8 cellular contexts compared by ENCODE assay signal in genomic region chr1:234398849-234399381, GRCh38. TPM values are rescaled to one million over a fixed set of nuclear protein-coding genes. Genes with fewer than 3 reads are reported as not detected.
DNase-seq lines count a peak whose midpoint lies in the region; ATAC-seq and TF ChIP-seq lines count a peak whose summit lies in the region.

No MANE protein-coding gene starts in this region.

- H3K36me3 ChIP-seq in adipocyte (ENCODE audit: control insufficient read depth, insufficient read depth, low read length, severe bottlenecking) = no peaks in the 10 kb centered on the region
- H3K36me3 ChIP-seq in suprapubic skin = peaks cover 13% of the 10 kb centered on the region
- no peaks in the 10 kb centered on the region for H3K36me3 ChIP-seq in tibial artery
- H3K36me3 ChIP-seq in GM23338 (ENCODE audit: insufficient read depth) = no peaks in the 10 kb centered on the region

- peak; percentile 86 to 89 for ATAC-seq in activated T-cell treated with anti-CD3 and anti-CD28 coated beads, Interleukin-2, amount 50 U/mL, for 72 hours (replicated peaks in 1 of 2)
- ATAC-seq in HG03378 (IDR thresholded peaks at IDR 0.05; ENCODE audit: unreplicated experiment) = peak; percentile 69
- no peak for ATAC-seq in GM23338

- peak overlapping the region; percentile 49 for H3K4me3 ChIP-seq in adipocyte (ENCODE audit: low read length)
- peak overlapping the region; percentile 7 for H3K4me3 ChIP-seq in suprapubic skin
- no peak overlapping the region for H3K4me3 ChIP-seq in tibial artery
- no peak overlapping the region for H3K4me3 ChIP-seq in GM23338

- peak in 1 of 2 donors; percentile 6 for DNase-seq in activated T-cell treated with anti-CD3 and anti-CD28 coated beads, Interleukin-2, amount 50 U/mL, for 72 hours
- DNase-seq in activated T-cell treated with anti-CD3 and anti-CD28 coated beads for 4 hours (no peak), adipocyte (ENCODE audit: low read depth) (no peak), suprapubic skin (ENCODE audit: low spot score in 2 of 2) (no peak), tibial artery (no peak), GM23338 (ENCODE audit: low spot score) (no peak), inferior parietal cortex (ENCODE audit: extremely low spot score) (no peak)

- H3K4me2 ChIP-seq in GM23338 = no peak overlapping the region

- no peak for TF ChIP-seq EP300 in suprapubic skin (IDR thresholded peaks at IDR 0.05)

- H3K4me3 Mint-ChIP-seq in activated T-cell treated with anti-CD3 and anti-CD28 coated beads, Interleukin-2, amount 50 U/mL, for 72 hours = peak overlapping the region; percentile 52 to 83
- no peak overlapping the region for H3K4me3 Mint-ChIP-seq in GM23338

- H3K4me1 Mint-ChIP-seq in activated T-cell treated with anti-CD3 and anti-CD28 coated beads, Interleukin-2, amount 50 U/mL, for 72 hours (ENCODE audit: low read depth) = peaks cover 59% of the 10 kb centered on the region
- H3K4me1 Mint-ChIP-seq in GM23338 = no peaks in the 10 kb centered on the region; the same call in 2 of the 3 replicates

- WGBS in suprapubic skin = 58% methylated on average over 8 of the region's 8 CpGs

- H4K20me1 ChIP-seq in GM23338 (replicated peaks; ENCODE audit: insufficient read depth) = no peaks in the 10 kb centered on the region

- no peak for TF ChIP-seq CTCF in suprapubic skin (IDR thresholded peaks at IDR 0.05)
- no peak for TF ChIP-seq CTCF in tibial artery (IDR thresholded peaks at IDR 0.05)
- no peak for TF ChIP-seq CTCF in GM23338 (conservative IDR thresholded peaks at IDR 0.05; ENCODE audit: low read depth in 2 of 2)

- H3K27ac ChIP-seq in suprapubic skin = no peak overlapping the region
- no peak overlapping the region for H3K27ac ChIP-seq in tibial artery
- H3K27ac ChIP-seq in GM23338 (ENCODE audit: low read depth) = no peak overlapping the region

- no peaks in the 10 kb centered on the region for H3K9me3 Mint-ChIP-seq in activated T-cell treated with anti-CD3 and anti-CD28 coated beads, Interleukin-2, amount 50 U/mL, for 72 hours
- H3K9me3 Mint-ChIP-seq in GM23338 = peaks cover 6% of the 10 kb centered on the region

- intact Hi-C loops in tibial artery (cut with DNase I; ENCODE audit: low total_unique reads) = no loop called here

- H3K27me3 ChIP-seq in adipocyte (replicated peaks; ENCODE audit: control insufficient read depth, insufficient read depth, low read length) (no peaks in the 10 kb centered on the region), suprapubic skin (no peaks in the 10 kb centered on the region), tibial artery (no peaks in the 10 kb centered on the region), GM23338 (ENCODE audit: insufficient read depth) (no peaks in the 10 kb centered on the region)

- H3K9me2 ChIP-seq in GM23338 (ENCODE audit: insufficient read depth) = no peaks in the 10 kb centered on the region

- H3K4me1 ChIP-seq in adipocyte (ENCODE audit: control insufficient read depth, insufficient read depth, low read length) = peaks cover 20% of the 10 kb centered on the region
- peaks cover 12% of the 10 kb centered on the region for H3K4me1 ChIP-seq in suprapubic skin
- H3K4me1 ChIP-seq in tibial artery = no peaks in the 10 kb centered on the region
- H3K4me1 ChIP-seq in GM23338 (ENCODE audit: insufficient read depth) = no peaks in the 10 kb centered on the region

- H3F3A ChIP-seq in GM23338 (replicated peaks; ENCODE audit: low read depth) = no peaks in the 10 kb centered on the region

- no peaks in the 10 kb centered on the region for H3K79me2 ChIP-seq in GM23338 (replicated peaks; ENCODE audit: insufficient read depth)

- H3K9ac ChIP-seq in adipocyte (ENCODE audit: low read length) = no peak overlapping the region

- no peaks in the 10 kb centered on the region for H3K9me3 ChIP-seq in adipocyte (ENCODE audit: control insufficient read depth, low read length)
- H3K9me3 ChIP-seq in suprapubic skin = no peaks in the 10 kb centered on the region
- no peaks in the 10 kb centered on the region for H3K9me3 ChIP-seq in tibial artery

- peak overlapping the region; percentile 89 for H3K27ac Mint-ChIP-seq in activated T-cell treated with anti-CD3 and anti-CD28 coated beads, Interleukin-2, amount 50 U/mL, for 72 hours
- H3K27ac Mint-ChIP-seq in GM23338 = no peak overlapping the region

- no peaks in the 10 kb centered on the region for H3K27me3 Mint-ChIP-seq in activated T-cell treated with anti-CD3 and anti-CD28 coated beads, Interleukin-2, amount 50 U/mL, for 72 hours (ENCODE audit: low read depth)
- peaks cover 2% of the 10 kb centered on the region for H3K27me3 Mint-ChIP-seq in GM23338 (ENCODE audit: insufficient read depth, low read depth, poor library complexity)

- H2AFZ ChIP-seq in GM23338 = no peak overlapping the region

- H3K36me3 Mint-ChIP-seq in activated T-cell treated with anti-CD3 and anti-CD28 coated beads, Interleukin-2, amount 50 U/mL, for 72 hours (ENCODE audit: insufficient read depth in 2 of 2) = peaks cover 3 to 5% of the 10 kb centered on the region in 2 donors
- H3K36me3 Mint-ChIP-seq in GM23338 (ENCODE audit: low read depth) = peaks cover 16% of the 10 kb centered on the region

- TF ChIP-seq POLR2A in suprapubic skin (IDR thresholded peaks at IDR 0.05) = no peak

TF ChIP-seq in GM23338, 12 proteins besides CTCF, POLR2A, EP300 and RAD21 (continues in another document):
- TF ChIP-seq, protein P1, sequence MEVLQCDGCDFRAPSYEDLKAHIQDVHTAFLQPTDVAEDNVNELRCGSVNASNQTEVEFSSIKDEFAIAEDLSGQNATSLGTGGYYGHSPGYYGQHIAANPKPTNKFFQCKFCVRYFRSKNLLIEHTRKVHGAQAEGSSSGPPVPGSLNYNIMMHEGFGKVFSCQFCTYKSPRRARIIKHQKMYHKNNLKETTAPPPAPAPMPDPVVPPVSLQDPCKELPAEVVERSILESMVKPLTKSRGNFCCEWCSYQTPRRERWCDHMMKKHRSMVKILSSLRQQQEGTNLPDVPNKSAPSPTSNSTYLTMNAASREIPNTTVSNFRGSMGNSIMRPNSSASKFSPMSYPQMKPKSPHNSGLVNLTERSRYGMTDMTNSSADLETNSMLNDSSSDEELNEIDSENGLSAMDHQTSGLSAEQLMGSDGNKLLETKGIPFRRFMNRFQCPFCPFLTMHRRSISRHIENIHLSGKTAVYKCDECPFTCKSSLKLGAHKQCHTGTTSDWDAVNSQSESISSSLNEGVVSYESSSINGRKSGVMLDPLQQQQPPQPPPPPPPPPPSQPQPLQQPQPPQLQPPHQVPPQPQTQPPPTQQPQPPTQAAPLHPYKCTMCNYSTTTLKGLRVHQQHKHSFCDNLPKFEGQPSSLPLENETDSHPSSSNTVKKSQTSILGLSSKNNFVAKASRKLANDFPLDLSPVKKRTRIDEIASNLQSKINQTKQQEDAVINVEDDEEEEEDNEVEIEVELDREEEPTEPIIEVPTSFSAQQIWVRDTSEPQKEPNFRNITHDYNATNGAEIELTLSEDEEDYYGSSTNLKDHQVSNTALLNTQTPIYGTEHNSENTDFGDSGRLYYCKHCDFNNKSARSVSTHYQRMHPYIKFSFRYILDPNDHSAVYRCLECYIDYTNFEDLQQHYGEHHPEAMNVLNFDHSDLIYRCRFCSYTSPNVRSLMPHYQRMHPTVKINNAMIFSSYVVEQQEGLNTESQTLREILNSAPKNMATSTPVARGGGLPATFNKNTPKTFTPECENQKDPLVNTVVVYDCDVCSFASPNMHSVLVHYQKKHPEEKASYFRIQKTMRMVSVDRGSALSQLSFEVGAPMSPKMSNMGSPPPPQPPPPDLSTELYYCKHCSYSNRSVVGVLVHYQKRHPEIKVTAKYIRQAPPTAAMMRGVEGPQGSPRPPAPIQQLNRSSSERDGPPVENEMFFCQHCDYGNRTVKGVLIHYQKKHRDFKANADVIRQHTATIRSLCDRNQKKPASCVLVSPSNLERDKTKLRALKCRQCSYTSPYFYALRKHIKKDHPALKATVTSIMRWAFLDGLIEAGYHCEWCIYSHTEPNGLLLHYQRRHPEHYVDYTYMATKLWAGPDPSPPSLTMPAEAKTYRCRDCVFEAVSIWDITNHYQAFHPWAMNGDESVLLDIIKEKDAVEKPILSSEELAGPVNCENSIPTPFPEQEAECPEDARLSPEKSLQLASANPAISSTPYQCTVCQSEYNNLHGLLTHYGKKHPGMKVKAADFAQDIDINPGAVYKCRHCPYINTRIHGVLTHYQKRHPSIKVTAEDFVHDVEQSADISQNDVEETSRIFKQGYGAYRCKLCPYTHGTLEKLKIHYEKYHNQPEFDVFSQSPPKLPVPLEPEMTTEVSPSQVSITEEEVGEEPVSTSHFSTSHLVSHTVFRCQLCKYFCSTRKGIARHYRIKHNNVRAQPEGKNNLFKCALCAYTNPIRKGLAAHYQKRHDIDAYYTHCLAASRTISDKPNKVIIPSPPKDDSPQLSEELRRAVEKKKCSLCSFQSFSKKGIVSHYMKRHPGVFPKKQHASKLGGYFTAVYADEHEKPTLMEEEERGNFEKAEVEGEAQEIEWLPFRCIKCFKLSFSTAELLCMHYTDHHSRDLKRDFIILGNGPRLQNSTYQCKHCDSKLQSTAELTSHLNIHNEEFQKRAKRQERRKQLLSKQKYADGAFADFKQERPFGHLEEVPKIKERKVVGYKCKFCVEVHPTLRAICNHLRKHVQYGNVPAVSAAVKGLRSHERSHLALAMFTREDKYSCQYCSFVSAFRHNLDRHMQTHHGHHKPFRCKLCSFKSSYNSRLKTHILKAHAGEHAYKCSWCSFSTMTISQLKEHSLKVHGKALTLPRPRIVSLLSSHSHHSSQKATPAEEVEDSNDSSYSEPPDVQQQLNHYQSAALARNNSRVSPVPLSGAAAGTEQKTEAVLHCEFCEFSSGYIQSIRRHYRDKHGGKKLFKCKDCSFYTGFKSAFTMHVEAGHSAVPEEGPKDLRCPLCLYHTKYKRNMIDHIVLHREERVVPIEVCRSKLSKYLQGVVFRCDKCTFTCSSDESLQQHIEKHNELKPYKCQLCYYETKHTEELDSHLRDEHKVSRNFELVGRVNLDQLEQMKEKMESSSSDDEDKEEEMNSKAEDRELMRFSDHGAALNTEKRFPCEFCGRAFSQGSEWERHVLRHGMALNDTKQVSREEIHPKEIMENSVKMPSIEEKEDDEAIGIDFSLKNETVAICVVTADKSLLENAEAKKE (CRISPR knock-in tag; IDR thresholded peaks at IDR 0.05) = no peak
- TF ChIP-seq CREB1 (CRISPR knock-in tag; IDR thresholded peaks at IDR 0.05; ENCODE audit: low read depth) (no peak), EZH2phosphoT487 (IDR thresholded peaks at IDR 0.05; ENCODE audit: unreplicated experiment) (no peak), STAT1 (IDR thresholded peaks at IDR 0.05; ENCODE audit: unreplicated experiment) (no peak), POLR2AphosphoS5 (IDR thresholded peaks at IDR 0.05; ENCODE audit: low read depth) (no peak), ZNF114 (CRISPR knock-in tag; IDR thresholded peaks at IDR 0.05) (no peak), EZH2 (IDR thresholded peaks at IDR 0.05; ENCODE audit: low read depth, unreplicated experiment) (no peak)

RNA-seq across cellular contexts. Expression of gene COA6, which starts 25.7 kb away (rescaled TPM):
- 10 to 100 TPM; 55.3 to 58.2 TPM for total RNA-seq in activated T-cell treated with anti-CD3 and anti-CD28 coated beads, Interleukin-2, amount 50 U/mL, for 72 hours
- total RNA-seq in suprapubic skin = 10 to 100 TPM in 3 of 4 donors, 1 to 10 TPM in 1; 8.6 to 21.4 (median 16.3) TPM
- total RNA-seq in GM23338 (2014; rRNA removed; shearing (Covaris generic)) = 20.7 and 33.9 TPM in 2 replicates
- polyA plus RNA-seq in GM23338 (2016; fragmentation: Nextera tagmentation; extraction: Ambion mirVana) = 152 and 156 TPM in 2 replicates

Comparison
In these comparisons a context has a peak if more than half of its experiments do, and no peak if none do; other contexts are left out.
1. H3K4me3 ChIP-seq: peak in adipocyte (single experiment) and suprapubic skin (single experiment); none in tibial artery (0 of 2) and GM23338 (single experiment).